Comparison of ENCODE assay signal across 15 cellular contexts in the genomic region with DNA sequence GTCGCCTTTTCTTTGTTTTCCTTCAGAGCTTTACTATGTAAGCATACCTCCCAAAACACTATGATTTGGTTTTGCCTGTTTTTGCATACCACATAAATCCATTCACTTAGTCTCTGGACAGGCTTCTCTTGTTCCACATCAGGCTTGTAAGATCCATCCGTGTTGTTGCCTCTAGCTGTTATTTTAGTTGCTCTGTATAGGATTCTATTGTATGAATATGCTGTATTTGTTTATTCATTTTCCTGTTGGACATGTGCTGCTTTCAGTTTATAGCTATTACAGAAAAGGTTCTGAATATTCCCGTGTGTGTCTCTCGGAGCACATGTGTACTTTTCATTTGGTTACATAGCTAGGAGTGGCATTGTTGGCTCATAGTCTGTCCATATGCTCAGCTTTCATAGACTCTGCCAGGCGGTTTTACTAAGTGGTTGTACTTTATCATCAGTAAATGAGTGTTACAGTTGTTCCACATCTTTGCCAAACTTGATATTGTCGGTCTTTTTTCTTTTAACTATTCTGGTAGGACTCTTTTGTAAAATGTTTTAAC. TPM values are rescaled to one million over a fixed set of nuclear protein-coding genes. Genes with fewer than 3 reads are reported as not detected.
DNase-seq lines count a peak whose midpoint lies in the region; ATAC-seq and TF ChIP-seq lines count a peak whose summit lies in the region.
"Had no signal": no experiment of that assay in that cellular context is flagged by ENCODE, and none has a peak within 500 bp of the region (broad histone marks: within the 10 kb centered on the region; RNA-seq: fewer than 3 reads in every experiment).

No MANE protein-coding gene starts in this region.

- H3K4me1 ChIP-seq in right atrium auricular region (peaks cover 0 to 9% of the 10 kb centered on the region in 2 donors), upper lobe of right lung (no peaks in the 10 kb centered on the region), HAP-1 (no peaks in the 10 kb centered on the region), colonic mucosa (no peaks in the 10 kb centered on the region)
- H3K4me1 ChIP-seq in CD8-positive, alpha-beta memory T cell (ENCODE audit: insufficient read depth, low read length) = no peaks in the 10 kb centered on the region
- H3K4me1 ChIP-seq: SJSA1, vagina had no signal

- ATAC-seq in left ventricle myocardium superior (peak; percentile 66), upper lobe of right lung (peak; percentile 67)

- H3K9me3 ChIP-seq in right atrium auricular region (no peaks in the 10 kb centered on the region), upper lobe of right lung (no peaks in the 10 kb centered on the region), HAP-1 (no peaks in the 10 kb centered on the region), colonic mucosa (no peaks in the 10 kb centered on the region)
- no peaks in the 10 kb centered on the region for H3K9me3 ChIP-seq in CD8-positive, alpha-beta memory T cell (ENCODE audit: low read length)
- H3K9me3 ChIP-seq: neutrophil, SJSA1, vagina had no signal

- POLR2A ChIA-PET in CD8-positive, alpha-beta memory T cell (lab: Charles Lee) = no interaction called here

- in situ Hi-C loops in HAP-1 (cut with MboI; ENCODE audit: low sequenced_read_pairs) = no loop called here

- peaks cover 6 to 12% (median 9%) of the 10 kb centered on the region in 3 donors for H3K4me1 Mint-ChIP-seq in CD8-positive, alpha-beta memory T cell

- peaks cover 23 to 79% (median 27%) of the 10 kb centered on the region in 3 donors for H3K36me3 Mint-ChIP-seq in CD8-positive, alpha-beta memory T cell

- H3K27me3 Mint-ChIP-seq in CD8-positive, alpha-beta memory T cell = no peaks in the 10 kb centered on the region

- peak overlapping the region in 2 of 8 donors; percentile 7 to 20 for H3K27ac Mint-ChIP-seq in CD8-positive, alpha-beta memory T cell

- H3K4me3 ChIP-seq in right atrium auricular region = no peak overlapping the region
- no peak overlapping the region for H3K4me3 ChIP-seq in upper lobe of right lung
- H3K4me3 ChIP-seq in HAP-1 = no peak overlapping the region
- no peak overlapping the region for H3K4me3 ChIP-seq in colonic mucosa
- H3K4me3 ChIP-seq in CD8-positive, alpha-beta memory T cell (ENCODE audit: low read length) = no peak overlapping the region
- H3K4me3 ChIP-seq: SJSA1, skin epidermis, vagina had no signal

- no peak for TF ChIP-seq CTCF in right atrium auricular region (IDR thresholded peaks at IDR 0.05)
- TF ChIP-seq CTCF in upper lobe of right lung (IDR thresholded peaks at IDR 0.05) = no peak
- TF ChIP-seq CTCF in colonic mucosa (IDR thresholded peaks at IDR 0.05) = no peak

- no peaks in the 10 kb centered on the region for H3K27me3 ChIP-seq in right atrium auricular region
- no peaks in the 10 kb centered on the region for H3K27me3 ChIP-seq in upper lobe of right lung
- H3K27me3 ChIP-seq in HAP-1 (ENCODE audit: low read depth) = no peaks in the 10 kb centered on the region
- no peaks in the 10 kb centered on the region for H3K27me3 ChIP-seq in colonic mucosa
- H3K27me3 ChIP-seq in CD8-positive, alpha-beta memory T cell (ENCODE audit: insufficient read depth, low read length, poor library complexity, severe bottlenecking) = no peaks in the 10 kb centered on the region
- H3K27me3 ChIP-seq: neutrophil, SJSA1, vagina had no signal

- DNase-seq in left ventricle myocardium superior (no peak), right atrium auricular region (ENCODE audit: low spot score) (no peak), NCI-H69 (lab: John Stamatoyannopoulos, UW) (peak; percentile 58), foreskin melanocyte (peak; percentile 63), upper lobe of right lung (no peak), HAP-1 (ENCODE audit: low spot score in 2 of 2) (no peak), colonic mucosa (no peak)
- no peak for DNase-seq in CD8-positive, alpha-beta memory T cell
- DNase-seq: ACHN; mesendoderm; stimulated activated naive CD4-positive, alpha-beta T cell treated with Interleukin-2 at 50 U/mL for 16 hours had no signal

- peak overlapping the region in 1 of 2 donors; percentile 2 for H3K9ac ChIP-seq in colonic mucosa (ENCODE audit: low read depth in 2 of 2, low read length in 2 of 2)

- H3K36me3 ChIP-seq in right atrium auricular region (peaks cover 26% of the 10 kb centered on the region), upper lobe of right lung (peaks cover 80% of the 10 kb centered on the region), HAP-1 (replicated peaks) (peaks cover 28% of the 10 kb centered on the region), colonic mucosa (no peaks in the 10 kb centered on the region)
- peaks cover 30% of the 10 kb centered on the region for H3K36me3 ChIP-seq in CD8-positive, alpha-beta memory T cell (ENCODE audit: insufficient read depth, low read length)

- H3K4me3 Mint-ChIP-seq in CD8-positive, alpha-beta memory T cell = no peak overlapping the region

- CTCF ChIA-PET in CD8-positive, alpha-beta memory T cell (lab: Charles Lee) = interaction anchor here (1.2 to 1.6 kb wide), 2 partner anchors 11 to 12 kb away, joined by 3 to 4 read pairs; no protein-coding TSS in a partner anchor

- intact Hi-C loops in left ventricle myocardium superior (cut with micrococcal nuclease) (no loop called here), upper lobe of right lung (cut with DNase I) (no loop called here), colonic mucosa (cut with DNase I) (no loop called here)

- no peak overlapping the region for H3K27ac ChIP-seq in right atrium auricular region
- no peak overlapping the region for H3K27ac ChIP-seq in upper lobe of right lung
- H3K27ac ChIP-seq in colonic mucosa = no peak overlapping the region
- H3K27ac ChIP-seq in CD8-positive, alpha-beta memory T cell (ENCODE audit: low read depth, low read length) = no peak overlapping the region
- H3K27ac ChIP-seq: neutrophil, SJSA1, skin epidermis, vagina had no signal

- no peaks in the 10 kb centered on the region for H3K9me3 Mint-ChIP-seq in CD8-positive, alpha-beta memory T cell

RNA-seq across cellular contexts. Expression of a gene that starts 41.8 kb away (rescaled TPM):
- total RNA-seq in left ventricle myocardium superior (28.9 TPM), right atrium auricular region (10 to 100 TPM; 29.5 to 31.6 TPM), upper lobe of right lung (52.2 TPM), colonic mucosa (10 to 100 TPM; 32.2 to 43.8 TPM)
- 10 to 100 TPM; 69.2 to 69.5 TPM for total RNA-seq in CD8-positive, alpha-beta memory T cell
- 21.3 TPM for polyA plus RNA-seq in CD8-positive, alpha-beta memory T cell

Comparison
In these comparisons a context has a peak if more than half of its experiments do, and no peak if none do; other contexts are left out.
1. DNase-seq: peak in NCI-H69 (single experiment) and foreskin melanocyte (single experiment); none in left ventricle myocardium superior (single experiment), right atrium auricular region (single experiment), upper lobe of right lung (single experiment), HAP-1 (0 of 2), colonic mucosa (single experiment) and CD8-positive, alpha-beta memory T cell (0 of 5).